ENCODE assay signal across 8 cellular contexts in genomic region chr5:143399616-143400540, GRCh38. TPM values are rescaled to one million over a fixed set of nuclear protein-coding genes. Genes with fewer than 3 reads are reported as not detected.
DNase-seq lines count a peak whose midpoint lies in the region; ATAC-seq, FAIRE-seq and TF ChIP-seq lines count a peak whose summit lies in the region.

No MANE protein-coding gene starts in this region.

- H3K4me3 ChIP-seq in foreskin fibroblast (ENCODE audit: low read depth in 1 of 2, low read length in 2 of 2) = peak overlapping the region; percentile 84 to 85

- H3K4me1 Mint-ChIP-seq in T-helper 17 cell = peaks cover 46% of the 10 kb centered on the region
- H3K4me1 Mint-ChIP-seq in stimulated activated effector memory CD8-positive, alpha-beta T cell treated with anti-CD3 and anti-CD28 coated beads, Interleukin-12 subunit alpha, Interleukin-12 subunit beta, amount 100 ng/mL, for 72 hours = peaks cover 47% of the 10 kb centered on the region

- ATAC-seq in T-helper 17 cell = no peak
- no peak for ATAC-seq in stimulated activated effector memory CD8-positive, alpha-beta T cell treated with anti-CD3 and anti-CD28 coated beads, Interleukin-12 subunit alpha, Interleukin-12 subunit beta, amount 100 ng/mL, for 72 hours
- ATAC-seq in GM18907 (IDR thresholded peaks at IDR 0.05; ENCODE audit: unreplicated experiment) = no peak
- ATAC-seq in GM18520 (IDR thresholded peaks at IDR 0.05; ENCODE audit: unreplicated experiment) = no peak

- DNase-seq in GM18507 (ENCODE audit: extremely low spot score, insufficient read length, low read depth) = no peak
- no peak for DNase-seq in T-helper 17 cell
- peak in 1 of 2 donors; percentile 17 for DNase-seq in foreskin fibroblast
- DNase-seq in stimulated activated effector memory CD8-positive, alpha-beta T cell treated with anti-CD3 and anti-CD28 coated beads, Interleukin-12 subunit alpha, Interleukin-12 subunit beta, amount 100 ng/mL, for 72 hours (ENCODE audit: low spot score in 2 of 2) = no peak
- DNase-seq in NCI-H2107 (lab: John Stamatoyannopoulos, UW) = no peak
- no peak for DNase-seq in NCI-H1048 (lab: John Stamatoyannopoulos, UW)

- peak overlapping the region; percentile 8 for H3K27ac Mint-ChIP-seq in T-helper 17 cell
- peak overlapping the region; percentile 99 for H3K27ac Mint-ChIP-seq in stimulated activated effector memory CD8-positive, alpha-beta T cell treated with anti-CD3 and anti-CD28 coated beads, Interleukin-12 subunit alpha, Interleukin-12 subunit beta, amount 100 ng/mL, for 72 hours

- no peak for TF ChIP-seq CTCF in foreskin fibroblast (IDR thresholded peaks at IDR 0.05; ENCODE audit: low read depth, low read length)

- H3K9me3 ChIP-seq in T-helper 17 cell (ENCODE audit: control insufficient read depth, low read length, poor library complexity, severe bottlenecking) = no peaks in the 10 kb centered on the region

- peak overlapping the region; percentile 95 for H3K4me3 Mint-ChIP-seq in T-helper 17 cell
- peak overlapping the region; percentile 83 for H3K4me3 Mint-ChIP-seq in stimulated activated effector memory CD8-positive, alpha-beta T cell treated with anti-CD3 and anti-CD28 coated beads, Interleukin-12 subunit alpha, Interleukin-12 subunit beta, amount 100 ng/mL, for 72 hours

- H3K36me3 Mint-ChIP-seq in T-helper 17 cell (ENCODE audit: low read depth) = no peaks in the 10 kb centered on the region
- peaks cover 75% of the 10 kb centered on the region for H3K36me3 Mint-ChIP-seq in stimulated activated effector memory CD8-positive, alpha-beta T cell treated with anti-CD3 and anti-CD28 coated beads, Interleukin-12 subunit alpha, Interleukin-12 subunit beta, amount 100 ng/mL, for 72 hours

- FAIRE-seq in GM18507 (lab: Jason Lieb, UNC) = peak; percentile 62

- H3K9me3 Mint-ChIP-seq in stimulated activated effector memory CD8-positive, alpha-beta T cell treated with anti-CD3 and anti-CD28 coated beads, Interleukin-12 subunit alpha, Interleukin-12 subunit beta, amount 100 ng/mL, for 72 hours = no peaks in the 10 kb centered on the region

- H3K27me3 Mint-ChIP-seq in T-helper 17 cell = no peaks in the 10 kb centered on the region

RNA-seq across cellular contexts. Expression of gene NR3C1, which starts 3.6 kb away (rescaled TPM):
- total RNA-seq in T-helper 17 cell = 100 to 1,000 TPM; 118 to 133 TPM
